28 cellular contexts compared by ENCODE assay signal in the genomic region with DNA sequence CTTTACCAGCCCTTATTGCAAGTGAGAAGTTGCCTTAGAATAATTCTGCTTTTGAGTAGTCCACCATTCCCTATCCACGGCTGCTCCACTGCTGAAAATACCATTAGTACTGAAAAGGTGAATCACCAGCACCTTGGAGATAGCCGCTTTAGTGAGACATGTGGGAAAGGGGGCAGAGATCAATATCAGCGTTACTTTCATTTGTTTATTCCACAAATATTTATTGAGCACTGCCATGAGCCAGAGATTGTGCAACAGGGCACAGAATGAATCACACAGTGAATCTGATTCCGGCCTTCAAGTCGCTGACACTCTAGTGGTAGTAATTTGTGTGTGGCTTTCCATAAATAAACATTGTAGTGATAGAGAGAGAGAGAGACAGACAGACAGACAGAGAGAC. TPM values are rescaled to one million over a fixed set of nuclear protein-coding genes. Genes with fewer than 3 reads are reported as not detected.
"Had no signal": no experiment of that assay in that cellular context is flagged by ENCODE, and none has a peak within 500 bp of the region (broad histone marks: within the 10 kb centered on the region; RNA-seq: fewer than 3 reads in every experiment).

No MANE protein-coding gene starts in this region.

- H3K4me3 ChIP-seq: hepatocyte, left ventricle myocardium inferior, pancreas, psoas muscle, skin epidermis, tibial artery had no signal

- H3K36me3 ChIP-seq: left ventricle myocardium inferior, pancreas, tibial artery, WERI-Rb-1 had no signal

- H3K27ac ChIP-seq: hepatocyte, left ventricle myocardium inferior, pancreas, psoas muscle, skin epidermis, tibial artery, WERI-Rb-1 had no signal

- DNase-seq: activated CD4-positive, CD25-positive, alpha-beta regulatory T cell treated with anti-CD3 and anti-CD28 coated beads, Interleukin-2, amount 50 U/mL, for 72 hours; activated naive CD4-positive, alpha-beta T cell treated with Interleukin-2 at 50 U/mL for 16 hours; activated naive CD8-positive, alpha-beta T cell treated with anti-CD3 and anti-CD28 coated beads for 36 hours; activated T-cell treated with anti-CD3 and anti-CD28 coated beads, Interleukin-2, amount 50 U/mL, for 24 hours; central memory CD4-positive, alpha-beta T cell; effector memory CD4-positive, alpha-beta T cell; glutamatergic neuron; immature natural killer cell; kidney glomerular epithelial cell; left ventricle myocardium inferior; pancreas; psoas muscle; right cardiac atrium; stimulated activated CD4-positive, alpha-beta T cell treated with anti-CD3 and anti-CD28 coated beads, Interleukin-2, amount 100 ng/mL, for 24 hours; stimulated activated naive CD8-positive, alpha-beta T cell treated with anti-CD3 and anti-CD28 coated beads, Interleukin-15, amount 100 ng/mL, for 72 hours; T-cell; tibial artery; WERI-Rb-1 had no signal

- FAIRE-seq: colon, frontal cortex, pancreas, TTC549 had no signal

- H3K9me3 ChIP-seq: pancreas, psoas muscle, tibial artery had no signal

- ATAC-seq: esophagus mucosa; pancreas; psoas muscle; right cardiac atrium; stimulated activated effector memory CD8-positive, alpha-beta T cell treated with anti-CD3 and anti-CD28 coated beads, Interleukin-12 subunit alpha, Interleukin-12 subunit beta, amount 100 ng/mL, for 72 hours; stimulated activated naive CD8-positive, alpha-beta T cell treated with anti-CD3 and anti-CD28 coated beads, Interleukin-15, amount 100 ng/mL, for 72 hours; T-cell had no signal

- H3K4me1 ChIP-seq: left ventricle myocardium inferior, pancreas, psoas muscle, tibial artery had no signal

- H3K27me3 ChIP-seq: hepatocyte, pancreas, tibial artery had no signal

RNA-seq across cellular contexts. Expression of gene MYO16, which starts 31.5 kb away (rescaled TPM):
- total RNA-seq: activated naive CD8-positive, alpha-beta T cell treated with anti-CD3 and anti-CD28 coated beads for 36 hours; activated T-helper 2 cell treated with anti-CD3 and anti-CD28 coated beads, Interferon-gamma antibody, Interleukin-2, Interleukin-4, amounts not matched to agents 10 μg/mL and 5 μg/mL and 100 μg/mL, durations not matched to agents 14 hours and 24 hours and 36 hours; dermis microvascular lymphatic vessel endothelial cell; lung microvascular endothelial cell had no signal
- polyA plus RNA-seq: immature natural killer cell had no signal
